Comparison of ENCODE assay signal across 8 cellular contexts in the genomic region with DNA sequence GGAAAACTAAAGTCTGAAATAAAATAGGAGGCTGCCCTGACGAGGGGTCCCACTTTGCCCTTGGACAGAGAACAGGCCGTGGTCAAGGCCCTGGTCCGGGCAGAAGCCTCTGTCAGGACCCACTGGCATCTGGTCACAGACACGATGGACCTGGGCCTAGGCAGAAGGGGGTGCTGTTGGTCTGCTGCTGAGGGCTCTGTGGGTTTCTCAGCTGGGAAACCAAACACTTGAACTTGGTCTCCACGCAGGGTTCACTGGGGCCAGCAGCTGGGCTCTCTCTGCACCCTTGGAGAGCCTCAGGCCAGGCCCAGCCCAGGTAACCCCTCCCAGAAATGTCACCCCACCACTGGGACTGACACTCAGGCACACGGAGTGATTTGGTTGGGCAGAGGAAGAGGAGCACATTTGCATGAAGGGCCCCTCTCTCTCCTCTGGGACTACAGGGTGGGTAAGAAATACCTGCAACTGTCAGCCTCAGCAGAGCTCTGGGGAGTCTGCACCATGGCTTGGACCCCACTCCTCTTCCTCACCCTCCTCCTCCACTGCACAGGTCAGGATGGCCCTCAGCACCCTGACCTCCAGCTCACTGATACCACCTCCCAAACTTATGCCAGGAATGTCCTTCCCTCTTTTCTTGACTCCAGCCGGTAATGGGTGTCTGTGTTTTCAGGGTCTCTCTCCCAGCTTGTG. TPM values are rescaled to one million over a fixed set of nuclear protein-coding genes. Genes with fewer than 3 reads are reported as not detected.
DNase-seq lines count a peak whose midpoint lies in the region; ATAC-seq and TF ChIP-seq lines count a peak whose summit lies in the region.

No MANE protein-coding gene starts in this region.

- no peak overlapping the region for H3K4me3 ChIP-seq in choroid plexus epithelial cell (ENCODE audit: low read depth, low read length)

- intact Hi-C loops in sciatic nerve (cut with DNase I) = no loop called here

- ATAC-seq in GM18867 (IDR thresholded peaks at IDR 0.05; ENCODE audit: unreplicated experiment) = peak; percentile 66
- ATAC-seq in HG03354 (IDR thresholded peaks at IDR 0.05; ENCODE audit: poor library complexity, severe bottlenecking, unreplicated experiment) = peak; percentile 64
- peak; percentile 87 for ATAC-seq in sciatic nerve

- DNase-seq in ACHN (peak; percentile 8), choroid plexus epithelial cell (ENCODE audit: low read depth) (peak; percentile 65), sciatic nerve (ENCODE audit: low spot score) (no peak), dedifferentiated amniotic fluid mesenchymal stem cell (ENCODE audit: extremely low spot score) (no peak), kidney tubule cell (ENCODE audit: low spot score) (no peak), NCI-H345 treated with DMSO at 0.1 percent for 48 hours (lab: John Stamatoyannopoulos, UW; ENCODE audit: unreplicated experiment) (no peak)

- TF ChIP-seq CTCF in choroid plexus epithelial cell (conservative IDR thresholded peaks at IDR 0.05; ENCODE audit: low read depth, low read length) = peak; percentile 75

- in situ Hi-C loops in ACHN (cut with HindIII; ENCODE audit: low pct_ligation_motif_present, low pct_unique_long_range_greater_than_20kb, low sequenced_read_pairs) = no loop called here

RNA-seq across cellular contexts. Expression of gene TOP3B, which starts 48.1 kb away (rescaled TPM):
- total RNA-seq in sciatic nerve = 37.0 TPM

Comparison
In these comparisons a context has a peak if more than half of its experiments do, and no peak if none do; other contexts are left out.
1. DNase-seq: peak in ACHN (single experiment) and choroid plexus epithelial cell (single experiment); none in sciatic nerve (single experiment), dedifferentiated amniotic fluid mesenchymal stem cell (single experiment), kidney tubule cell (single experiment) and NCI-H345 treated with DMSO at 0.1 percent for 48 hours (single experiment).
2. Peak in every context shown above with its lines, with median percentiles within 50 percentile points of each other: ATAC-seq.